In genomic region chr11:702731-703461, GRCh38 we compare ENCODE assay signal across 10 cellular contexts. TPM values are rescaled to one million over a fixed set of nuclear protein-coding genes. Genes with fewer than 3 reads are reported as not detected.
DNase-seq lines count a peak whose midpoint lies in the region; ATAC-seq lines count a peak whose summit lies in the region.
"Had no signal": no experiment of that assay in that cellular context is flagged by ENCODE, and none has a peak within 500 bp of the region (broad histone marks: within the 10 kb centered on the region; RNA-seq: fewer than 3 reads in every experiment).

No MANE protein-coding gene starts in this region.

- DNase-seq in right cardiac atrium (peak in 1 of 3 donors; percentile 70), left ventricle myocardium superior (no peak), aorta (peak; percentile 83 to 87), NCI-H1092 (lab: John Stamatoyannopoulos, UW) (no peak), DMS153 treated with DMSO at 0.1 percent for 48 hours (lab: John Stamatoyannopoulos, UW; ENCODE audit: unreplicated experiment) (no peak)
- no peak for DNase-seq in naive thymus-derived CD4-positive, alpha-beta T cell
- DNase-seq: central memory CD4-positive, alpha-beta T cell; NCI-H187 had no signal

- peaks cover 69% of the 10 kb centered on the region for H3K36me3 Mint-ChIP-seq in dendritic cell treated with granulocyte-macrophage colony-stimulating factor and Interleukin-4, amounts not matched to agents 40 ng/mL and 50 ng/mL, for 4 days (ENCODE audit: low read depth)
- peaks cover 0 to 5% (median 0%) of the 10 kb centered on the region in 5 donors for H3K36me3 Mint-ChIP-seq in naive thymus-derived CD4-positive, alpha-beta T cell

- ATAC-seq in right cardiac atrium, result peak; percentile 4 to 15
- no peak for ATAC-seq in left ventricle myocardium superior
- ATAC-seq in naive thymus-derived CD4-positive, alpha-beta T cell, result peak; percentile 53
- peak; percentile 55 for ATAC-seq in aorta (ENCODE audit: low FRiP score)
- ATAC-seq in GM21723 (IDR thresholded peaks at IDR 0.05; ENCODE audit: unreplicated experiment), result no peak

- no peaks in the 10 kb centered on the region for H3K27me3 ChIP-seq in right cardiac atrium (ENCODE audit: control insufficient read depth, insufficient read depth)
- peaks cover 0 to 6% of the 10 kb centered on the region in 2 donors for H3K27me3 ChIP-seq in naive thymus-derived CD4-positive, alpha-beta T cell (ENCODE audit: control insufficient read depth in 2 of 2, insufficient read depth in 2 of 2, low read length in 2 of 2)
- H3K27me3 ChIP-seq in aorta (ENCODE audit: control insufficient read depth in 1 of 2, insufficient read depth in 2 of 2, low read length in 1 of 2), result no peaks in the 10 kb centered on the region

- peaks cover 54% of the 10 kb centered on the region for H3K4me1 Mint-ChIP-seq in dendritic cell treated with granulocyte-macrophage colony-stimulating factor and Interleukin-4, amounts not matched to agents 40 ng/mL and 50 ng/mL, for 4 days (ENCODE audit: low read depth)
- peaks cover 5 to 11% (median 8%) of the 10 kb centered on the region in 7 donors for H3K4me1 Mint-ChIP-seq in naive thymus-derived CD4-positive, alpha-beta T cell

- POLR2A ChIA-PET in naive thymus-derived CD4-positive, alpha-beta T cell (lab: Charles Lee), result no interaction called here

- H3K9me3 Mint-ChIP-seq in dendritic cell treated with granulocyte-macrophage colony-stimulating factor and Interleukin-4, amounts not matched to agents 40 ng/mL and 50 ng/mL, for 4 days, result no peaks in the 10 kb centered on the region
- no peaks in the 10 kb centered on the region for H3K9me3 Mint-ChIP-seq in naive thymus-derived CD4-positive, alpha-beta T cell

- WGBS in right cardiac atrium, result 85% methylated on average over 21 of the region's 21 CpGs
- WGBS in aorta, 2 donors, result 32 to 37% methylated on average over 20 to 21 of the region's 21 CpGs

- H3K4me3 ChIP-seq in right cardiac atrium (ENCODE audit: low read length) (no peak overlapping the region), aorta (ENCODE audit: low read length in 2 of 2) (no peak overlapping the region)
- H3K4me3 ChIP-seq in naive thymus-derived CD4-positive, alpha-beta T cell (ENCODE audit: low read length), result no peak overlapping the region

- CTCF ChIA-PET in naive thymus-derived CD4-positive, alpha-beta T cell (lab: Charles Lee), result no interaction called here

- intact Hi-C loops in right cardiac atrium (cut with DNase I), result no loop called here
- intact Hi-C loops in left ventricle myocardium superior (cut with micrococcal nuclease), result no loop called here
- intact Hi-C loops in dendritic cell treated with granulocyte-macrophage colony-stimulating factor and Interleukin-4, amounts not matched to agents 40 ng/mL and 50 ng/mL, for 4 days (cut with micrococcal nuclease), result no loop called here
- intact Hi-C loops in naive thymus-derived CD4-positive, alpha-beta T cell (cut with micrococcal nuclease), result no loop called here
- intact Hi-C loops in aorta (cut with DNase I), result no loop called here

- peaks cover 29% of the 10 kb centered on the region for H3K27me3 Mint-ChIP-seq in dendritic cell treated with granulocyte-macrophage colony-stimulating factor and Interleukin-4, amounts not matched to agents 40 ng/mL and 50 ng/mL, for 4 days
- peaks cover 0 to 11% (median 5%) of the 10 kb centered on the region in 5 donors for H3K27me3 Mint-ChIP-seq in naive thymus-derived CD4-positive, alpha-beta T cell

- H3K4me1 ChIP-seq in right cardiac atrium (ENCODE audit: control insufficient read depth, insufficient read depth, low read length) (no peaks in the 10 kb centered on the region), aorta (ENCODE audit: control insufficient read depth in 1 of 2, insufficient read depth in 2 of 2, low read length in 2 of 2) (no peaks in the 10 kb centered on the region)
- H3K4me1 ChIP-seq in naive thymus-derived CD4-positive, alpha-beta T cell (ENCODE audit: control insufficient read depth in 2 of 2, insufficient read depth in 2 of 2, low read length in 2 of 2), result peaks cover 0 to 6% of the 10 kb centered on the region in 2 donors

- H3K36me3 ChIP-seq in naive thymus-derived CD4-positive, alpha-beta T cell (ENCODE audit: control insufficient read depth in 2 of 3, insufficient read depth in 3 of 3, low read length in 3 of 3), result peaks cover 0 to 30% (median 3%) of the 10 kb centered on the region in 3 experiments
- H3K36me3 ChIP-seq in aorta (ENCODE audit: control insufficient read depth in 1 of 2, insufficient read depth in 2 of 2, low read length in 1 of 2), result no peaks in the 10 kb centered on the region

- no peak overlapping the region for H3K4me3 Mint-ChIP-seq in dendritic cell treated with granulocyte-macrophage colony-stimulating factor and Interleukin-4, amounts not matched to agents 40 ng/mL and 50 ng/mL, for 4 days
- no peak overlapping the region for H3K4me3 Mint-ChIP-seq in naive thymus-derived CD4-positive, alpha-beta T cell

- H3K27ac ChIP-seq in right cardiac atrium (ENCODE audit: low read length), result no peak overlapping the region
- H3K27ac ChIP-seq in naive thymus-derived CD4-positive, alpha-beta T cell (ENCODE audit: low read depth, low read length), result no peak overlapping the region
- peak overlapping the region in 1 of 2 donors; percentile 53 for H3K27ac ChIP-seq in aorta (ENCODE audit: low read depth in 1 of 2, low read length in 2 of 2)

- H3K9me3 ChIP-seq in right cardiac atrium (ENCODE audit: control insufficient read depth, low read length), result no peaks in the 10 kb centered on the region
- no peaks in the 10 kb centered on the region for H3K9me3 ChIP-seq in naive thymus-derived CD4-positive, alpha-beta T cell (ENCODE audit: control insufficient read depth in 2 of 3, low read length in 3 of 3)
- H3K9me3 ChIP-seq in aorta (ENCODE audit: control insufficient read depth, low read length), result no peaks in the 10 kb centered on the region

- H3K27ac Mint-ChIP-seq in dendritic cell treated with granulocyte-macrophage colony-stimulating factor and Interleukin-4, amounts not matched to agents 40 ng/mL and 50 ng/mL, for 4 days, result peak overlapping the region; percentile 73
- no peak overlapping the region for H3K27ac Mint-ChIP-seq in naive thymus-derived CD4-positive, alpha-beta T cell

RNA-seq across cellular contexts. Expression of gene EPS8L2, which starts 3.1 kb away (rescaled TPM):
- 1 to 10 TPM; 5.5 to 8.2 (median 6.3) TPM for total RNA-seq in right cardiac atrium
- 3.1 TPM for polyA plus RNA-seq in right cardiac atrium
- total RNA-seq in left ventricle myocardium superior, result 3.3 TPM
- total RNA-seq in naive thymus-derived CD4-positive, alpha-beta T cell, result 10 to 100 TPM in 3 of 5 experiments, 1 to 10 TPM in 2; 7.2 to 16.6 (median 10.9) TPM
- polyA plus RNA-seq in naive thymus-derived CD4-positive, alpha-beta T cell, result 1 to 10 TPM; 4.5 to 4.6 TPM
- total RNA-seq in aorta, result 10 to 100 TPM; 41.0 to 45.1 TPM
- polyA plus RNA-seq in aorta, result 100 to 1,000 TPM in 1 of 2 donors, 10 to 100 TPM in 1; 64.6 to 102 TPM

RNA-seq across cellular contexts. Expression of gene TMEM80, which starts 7.3 kb away (rescaled TPM):
- total RNA-seq in right cardiac atrium, result 10 to 100 TPM; 12.6 to 16.4 (median 14.3) TPM
- 17.6 TPM for polyA plus RNA-seq in right cardiac atrium
- total RNA-seq in left ventricle myocardium superior, result 9.0 TPM
- 10 to 100 TPM; 26.2 to 44.3 (median 40.4) TPM for total RNA-seq in naive thymus-derived CD4-positive, alpha-beta T cell
- 10 to 100 TPM; 31.4 to 37.8 TPM for polyA plus RNA-seq in naive thymus-derived CD4-positive, alpha-beta T cell
- 10 to 100 TPM; 15.6 to 23.0 TPM for total RNA-seq in aorta
- polyA plus RNA-seq in aorta, result 10 to 100 TPM in 1 of 2 donors, 1 to 10 TPM in 1; 8.4 to 31.2 TPM

RNA-seq across cellular contexts. Expression of gene DEAF1, which starts 7.9 kb away (rescaled TPM):
- 10 to 100 TPM; 18.2 to 25.2 (median 22.6) TPM for total RNA-seq in right cardiac atrium
- polyA plus RNA-seq in right cardiac atrium, result 17.5 TPM
- total RNA-seq in left ventricle myocardium superior, result 15.9 TPM
- total RNA-seq in naive thymus-derived CD4-positive, alpha-beta T cell, result 100 to 1,000 TPM in 1 of 5 experiments, 10 to 100 TPM in 4; 44.5 to 117 (median 54.2) TPM
- 10 to 100 TPM; 33.0 to 71.8 TPM for polyA plus RNA-seq in naive thymus-derived CD4-positive, alpha-beta T cell
- total RNA-seq in aorta, result 10 to 100 TPM; 32.2 to 59.5 TPM
- 10 to 100 TPM; 15.7 to 53.0 TPM for polyA plus RNA-seq in aorta

RNA-seq across cellular contexts. Expression of gene TALDO1, which starts 44.4 kb away (rescaled TPM):
- total RNA-seq in right cardiac atrium (10 to 100 TPM; 84.7 to 99.9 (median 94.9) TPM), left ventricle myocardium superior (103 TPM), aorta (100 to 1,000 TPM; 113 to 130 TPM)
- polyA plus RNA-seq in right cardiac atrium (82.3 TPM), aorta (100 to 1,000 TPM; 122 to 187 TPM)
- total RNA-seq in naive thymus-derived CD4-positive, alpha-beta T cell, result 100 to 1,000 TPM in 2 of 5 experiments, 10 to 100 TPM in 3; 61.4 to 272 (median 90.3) TPM
- 100 to 1,000 TPM; 179 to 214 TPM for polyA plus RNA-seq in naive thymus-derived CD4-positive, alpha-beta T cell

Comparison
In these comparisons a context has a peak if more than half of its experiments do, and no peak if none do; other contexts are left out.
1. ATAC-seq: peak in right cardiac atrium (2 of 2), naive thymus-derived CD4-positive, alpha-beta T cell (single experiment) and aorta (single experiment); none in left ventricle myocardium superior (single experiment) and GM21723 (single experiment).
2. DNase-seq: peak in aorta (2 of 2); none in left ventricle myocardium superior (single experiment), naive thymus-derived CD4-positive, alpha-beta T cell (0 of 9), NCI-H1092 (single experiment) and DMS153 treated with DMSO at 0.1 percent for 48 hours (single experiment).